34 cellular contexts compared by ENCODE assay signal in the genomic region with DNA sequence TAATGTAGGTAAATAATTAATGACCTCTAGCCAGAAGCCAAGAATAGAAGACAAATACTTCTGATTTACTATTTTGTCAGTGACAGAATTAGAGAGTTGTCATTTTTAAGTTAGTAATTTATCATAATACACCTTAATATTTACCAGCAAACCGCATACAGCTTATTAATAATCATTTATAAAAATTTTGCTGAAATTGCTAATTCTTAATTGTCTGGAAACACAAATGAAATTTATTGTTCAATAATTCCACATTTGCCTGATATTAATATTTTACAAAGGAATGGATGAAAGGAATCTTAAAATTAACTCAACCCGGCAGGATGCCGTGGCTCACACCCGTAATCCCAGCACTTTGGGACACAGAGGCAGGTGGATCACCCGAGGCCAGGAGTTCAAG. TPM values are rescaled to one million over a fixed set of nuclear protein-coding genes. Genes with fewer than 3 reads are reported as not detected.
"Had no signal": no experiment of that assay in that cellular context is flagged by ENCODE, and none has a peak within 500 bp of the region (broad histone marks: within the 10 kb centered on the region; RNA-seq: fewer than 3 reads in every experiment).

No MANE protein-coding gene starts in this region.

- H3K9me3 ChIP-seq: adrenal gland, ascending aorta, body of pancreas, breast epithelium had no signal

- H3K27ac ChIP-seq: adrenal gland, ascending aorta, body of pancreas, brain microvascular endothelial cell, breast epithelium, cardiac muscle cell had no signal

- ATAC-seq: activated naive CD4-positive, alpha-beta T cell treated with anti-CD3 and anti-CD28 coated beads, Interleukin-2, amount 50 U/mL, for 72 hours; activated naive CD8-positive, alpha-beta T cell treated with anti-CD3 and anti-CD28 coated beads, Interleukin-2, amount 50 U/mL, for 24 hours; activated T-cell treated with anti-CD3 and anti-CD28 coated beads, Interleukin-2, amount 50 U/mL, for 4 hours; activated T-cell treated with anti-CD3 and anti-CD28 coated beads, Interleukin-2, amount 50 U/mL, for 72 hours; activated T-helper 17 cell treated with anti-CD3 and anti-CD28 coated beads, Interleukin-2, amount 50 U/mL, for 72 hours; body of pancreas had no signal

- H3K36me3 ChIP-seq: adrenal gland, ascending aorta, brain microvascular endothelial cell, breast epithelium, cardiac muscle cell had no signal

- H3K4me3 ChIP-seq: adrenal gland, ascending aorta, body of pancreas, breast epithelium, cardiac muscle cell had no signal

- FAIRE-seq: astrocyte, bronchial epithelial cell had no signal

- H3K27me3 ChIP-seq: adrenal gland, ascending aorta, body of pancreas, brain microvascular endothelial cell, breast epithelium, cardiac muscle cell had no signal

- H3K4me1 ChIP-seq: adrenal gland, ascending aorta, breast epithelium had no signal

- DNase-seq: activated effector memory CD4-positive, alpha-beta T cell treated with anti-CD3 and anti-CD28 coated beads, Interleukin-2, amount 50 U/mL, for 16 hours; activated effector memory CD4-positive, alpha-beta T cell treated with Interleukin-2 at 50 U/mL for 16 hours; activated gamma-delta T cell; activated gamma-delta T cell treated with Interleukin-2 at 50 U/mL for 16 hours; activated naive CD4-positive, alpha-beta T cell; activated naive CD4-positive, alpha-beta T cell treated with anti-CD3 and anti-CD28 coated beads for 36 hours; activated naive CD4-positive, alpha-beta T cell treated with anti-CD3 and anti-CD28 coated beads, Interleukin-2, amount 10 ng/mL, durations not matched to agents 7 days and 5 days; activated naive CD4-positive, alpha-beta T cell treated with anti-CD3 and anti-CD28 coated beads, Interleukin-2, amount 50 U/mL, for 16 hours; activated naive CD4-positive, alpha-beta T cell treated with Interleukin-2 at 50 U/mL for 16 hours; activated naive CD8-positive, alpha-beta T cell treated with anti-CD3 and anti-CD28 coated beads for 36 hours; activated naive CD8-positive, alpha-beta T cell treated with anti-CD3 and anti-CD28 coated beads, Interleukin-2, amount 10 ng/mL, durations not matched to agents 7 days and 5 days; activated naive CD8-positive, alpha-beta T cell treated with anti-CD3 and anti-CD28 coated beads, Interleukin-2, amount 50 U/mL, for 24 hours; activated T-cell treated with anti-CD3 and anti-CD28 coated beads, Interleukin-2, amount 50 U/mL, for 24 hours; activated T-cell treated with anti-CD3 and anti-CD28 coated beads, Interleukin-2, amount 50 U/mL, for 4 hours; activated T-cell treated with anti-CD3 and anti-CD28 coated beads, Interleukin-2, amount 50 U/mL, for 48 hours; activated T-cell treated with anti-CD3 and anti-CD28 coated beads, Interleukin-2, amount 50 U/mL, for 72 hours; adrenal gland; amniotic stem cell; amygdala; anterior cingulate cortex; aorta; body of pancreas; brain microvascular endothelial cell; caudate nucleus; central memory CD4-positive, alpha-beta T cell; cerebellar nuclear complex had no signal

RNA-seq across cellular contexts. Expression of gene PROM1, which starts 44.7 kb away (rescaled TPM):
- total RNA-seq: activated naive CD8-positive, alpha-beta T cell treated with anti-CD3 and anti-CD28 coated beads, Interleukin-2, amount 10 ng/mL, durations not matched to agents 7 days and 5 days; activated T-helper 1 cell treated with anti-CD3 and anti-CD28 coated beads, Interleukin-12 subunit alpha, Interleukin-12 subunit beta, Interleukin-2, Interleukin-4 antibody, amounts not matched to agents 30 ng/mL and 10 ng/mL and 1 ng/mL, durations not matched to agents 14 hours and 24 hours and 36 hours had no signal
